In the genomic region with DNA sequence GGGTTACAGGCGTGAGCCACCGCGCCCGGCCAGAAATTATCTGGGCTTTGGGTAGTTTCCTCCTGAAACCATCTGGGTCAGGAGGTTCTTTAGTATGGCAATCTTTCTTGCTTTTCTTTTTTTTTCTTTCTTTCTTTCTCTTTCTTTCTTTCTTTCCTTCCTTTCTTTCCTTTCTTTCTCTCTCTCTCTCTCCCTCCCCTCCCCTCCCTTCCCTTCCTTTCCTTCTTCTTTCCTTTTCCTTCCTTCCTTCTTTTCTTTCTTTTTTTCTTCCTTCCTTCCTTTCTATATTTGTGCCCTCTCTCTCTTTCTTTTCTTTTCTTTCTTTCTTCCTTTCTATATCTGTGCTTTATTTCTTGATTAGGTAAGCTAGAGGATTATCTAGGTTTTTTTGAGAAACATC, we compare ENCODE assay signal across 1 cellular context.
TF ChIP-seq lines count a peak whose summit lies in the region.

No MANE protein-coding gene starts in this region.

TF ChIP-seq in GM23338, 12 proteins besides CTCF, POLR2A, EP300 and RAD21 (continued from another document):
- TF ChIP-seq, protein P1, sequence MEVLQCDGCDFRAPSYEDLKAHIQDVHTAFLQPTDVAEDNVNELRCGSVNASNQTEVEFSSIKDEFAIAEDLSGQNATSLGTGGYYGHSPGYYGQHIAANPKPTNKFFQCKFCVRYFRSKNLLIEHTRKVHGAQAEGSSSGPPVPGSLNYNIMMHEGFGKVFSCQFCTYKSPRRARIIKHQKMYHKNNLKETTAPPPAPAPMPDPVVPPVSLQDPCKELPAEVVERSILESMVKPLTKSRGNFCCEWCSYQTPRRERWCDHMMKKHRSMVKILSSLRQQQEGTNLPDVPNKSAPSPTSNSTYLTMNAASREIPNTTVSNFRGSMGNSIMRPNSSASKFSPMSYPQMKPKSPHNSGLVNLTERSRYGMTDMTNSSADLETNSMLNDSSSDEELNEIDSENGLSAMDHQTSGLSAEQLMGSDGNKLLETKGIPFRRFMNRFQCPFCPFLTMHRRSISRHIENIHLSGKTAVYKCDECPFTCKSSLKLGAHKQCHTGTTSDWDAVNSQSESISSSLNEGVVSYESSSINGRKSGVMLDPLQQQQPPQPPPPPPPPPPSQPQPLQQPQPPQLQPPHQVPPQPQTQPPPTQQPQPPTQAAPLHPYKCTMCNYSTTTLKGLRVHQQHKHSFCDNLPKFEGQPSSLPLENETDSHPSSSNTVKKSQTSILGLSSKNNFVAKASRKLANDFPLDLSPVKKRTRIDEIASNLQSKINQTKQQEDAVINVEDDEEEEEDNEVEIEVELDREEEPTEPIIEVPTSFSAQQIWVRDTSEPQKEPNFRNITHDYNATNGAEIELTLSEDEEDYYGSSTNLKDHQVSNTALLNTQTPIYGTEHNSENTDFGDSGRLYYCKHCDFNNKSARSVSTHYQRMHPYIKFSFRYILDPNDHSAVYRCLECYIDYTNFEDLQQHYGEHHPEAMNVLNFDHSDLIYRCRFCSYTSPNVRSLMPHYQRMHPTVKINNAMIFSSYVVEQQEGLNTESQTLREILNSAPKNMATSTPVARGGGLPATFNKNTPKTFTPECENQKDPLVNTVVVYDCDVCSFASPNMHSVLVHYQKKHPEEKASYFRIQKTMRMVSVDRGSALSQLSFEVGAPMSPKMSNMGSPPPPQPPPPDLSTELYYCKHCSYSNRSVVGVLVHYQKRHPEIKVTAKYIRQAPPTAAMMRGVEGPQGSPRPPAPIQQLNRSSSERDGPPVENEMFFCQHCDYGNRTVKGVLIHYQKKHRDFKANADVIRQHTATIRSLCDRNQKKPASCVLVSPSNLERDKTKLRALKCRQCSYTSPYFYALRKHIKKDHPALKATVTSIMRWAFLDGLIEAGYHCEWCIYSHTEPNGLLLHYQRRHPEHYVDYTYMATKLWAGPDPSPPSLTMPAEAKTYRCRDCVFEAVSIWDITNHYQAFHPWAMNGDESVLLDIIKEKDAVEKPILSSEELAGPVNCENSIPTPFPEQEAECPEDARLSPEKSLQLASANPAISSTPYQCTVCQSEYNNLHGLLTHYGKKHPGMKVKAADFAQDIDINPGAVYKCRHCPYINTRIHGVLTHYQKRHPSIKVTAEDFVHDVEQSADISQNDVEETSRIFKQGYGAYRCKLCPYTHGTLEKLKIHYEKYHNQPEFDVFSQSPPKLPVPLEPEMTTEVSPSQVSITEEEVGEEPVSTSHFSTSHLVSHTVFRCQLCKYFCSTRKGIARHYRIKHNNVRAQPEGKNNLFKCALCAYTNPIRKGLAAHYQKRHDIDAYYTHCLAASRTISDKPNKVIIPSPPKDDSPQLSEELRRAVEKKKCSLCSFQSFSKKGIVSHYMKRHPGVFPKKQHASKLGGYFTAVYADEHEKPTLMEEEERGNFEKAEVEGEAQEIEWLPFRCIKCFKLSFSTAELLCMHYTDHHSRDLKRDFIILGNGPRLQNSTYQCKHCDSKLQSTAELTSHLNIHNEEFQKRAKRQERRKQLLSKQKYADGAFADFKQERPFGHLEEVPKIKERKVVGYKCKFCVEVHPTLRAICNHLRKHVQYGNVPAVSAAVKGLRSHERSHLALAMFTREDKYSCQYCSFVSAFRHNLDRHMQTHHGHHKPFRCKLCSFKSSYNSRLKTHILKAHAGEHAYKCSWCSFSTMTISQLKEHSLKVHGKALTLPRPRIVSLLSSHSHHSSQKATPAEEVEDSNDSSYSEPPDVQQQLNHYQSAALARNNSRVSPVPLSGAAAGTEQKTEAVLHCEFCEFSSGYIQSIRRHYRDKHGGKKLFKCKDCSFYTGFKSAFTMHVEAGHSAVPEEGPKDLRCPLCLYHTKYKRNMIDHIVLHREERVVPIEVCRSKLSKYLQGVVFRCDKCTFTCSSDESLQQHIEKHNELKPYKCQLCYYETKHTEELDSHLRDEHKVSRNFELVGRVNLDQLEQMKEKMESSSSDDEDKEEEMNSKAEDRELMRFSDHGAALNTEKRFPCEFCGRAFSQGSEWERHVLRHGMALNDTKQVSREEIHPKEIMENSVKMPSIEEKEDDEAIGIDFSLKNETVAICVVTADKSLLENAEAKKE (CRISPR knock-in tag; IDR thresholded peaks at IDR 0.05), result no peak
- TF ChIP-seq POLR2AphosphoS5 (IDR thresholded peaks at IDR 0.05; ENCODE audit: low read depth) (no peak), EZH2phosphoT487 (IDR thresholded peaks at IDR 0.05; ENCODE audit: unreplicated experiment) (no peak)
- TF ChIP-seq, protein P2, sequence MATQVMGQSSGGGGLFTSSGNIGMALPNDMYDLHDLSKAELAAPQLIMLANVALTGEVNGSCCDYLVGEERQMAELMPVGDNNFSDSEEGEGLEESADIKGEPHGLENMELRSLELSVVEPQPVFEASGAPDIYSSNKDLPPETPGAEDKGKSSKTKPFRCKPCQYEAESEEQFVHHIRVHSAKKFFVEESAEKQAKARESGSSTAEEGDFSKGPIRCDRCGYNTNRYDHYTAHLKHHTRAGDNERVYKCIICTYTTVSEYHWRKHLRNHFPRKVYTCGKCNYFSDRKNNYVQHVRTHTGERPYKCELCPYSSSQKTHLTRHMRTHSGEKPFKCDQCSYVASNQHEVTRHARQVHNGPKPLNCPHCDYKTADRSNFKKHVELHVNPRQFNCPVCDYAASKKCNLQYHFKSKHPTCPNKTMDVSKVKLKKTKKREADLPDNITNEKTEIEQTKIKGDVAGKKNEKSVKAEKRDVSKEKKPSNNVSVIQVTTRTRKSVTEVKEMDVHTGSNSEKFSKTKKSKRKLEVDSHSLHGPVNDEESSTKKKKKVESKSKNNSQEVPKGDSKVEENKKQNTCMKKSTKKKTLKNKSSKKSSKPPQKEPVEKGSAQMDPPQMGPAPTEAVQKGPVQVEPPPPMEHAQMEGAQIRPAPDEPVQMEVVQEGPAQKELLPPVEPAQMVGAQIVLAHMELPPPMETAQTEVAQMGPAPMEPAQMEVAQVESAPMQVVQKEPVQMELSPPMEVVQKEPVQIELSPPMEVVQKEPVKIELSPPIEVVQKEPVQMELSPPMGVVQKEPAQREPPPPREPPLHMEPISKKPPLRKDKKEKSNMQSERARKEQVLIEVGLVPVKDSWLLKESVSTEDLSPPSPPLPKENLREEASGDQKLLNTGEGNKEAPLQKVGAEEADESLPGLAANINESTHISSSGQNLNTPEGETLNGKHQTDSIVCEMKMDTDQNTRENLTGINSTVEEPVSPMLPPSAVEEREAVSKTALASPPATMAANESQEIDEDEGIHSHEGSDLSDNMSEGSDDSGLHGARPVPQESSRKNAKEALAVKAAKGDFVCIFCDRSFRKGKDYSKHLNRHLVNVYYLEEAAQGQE (IDR thresholded peaks at IDR 0.05; ENCODE audit: unreplicated experiment), result no peak
